ENCODE assay signal across 18 cellular contexts in genomic region chr19:748274-748598, GRCh38. TPM values are rescaled to one million over a fixed set of nuclear protein-coding genes. Genes with fewer than 3 reads are reported as not detected.
"Had no signal": no experiment of that assay in that cellular context is flagged by ENCODE, and none has a peak within 500 bp of the region (broad histone marks: within the 10 kb centered on the region; RNA-seq: fewer than 3 reads in every experiment).

No MANE protein-coding gene starts in this region.

- H3K4me3 ChIP-seq: psoas muscle, right lobe of liver, thoracic aorta had no signal

- H3K27me3 ChIP-seq: right lobe of liver had no signal

- DNase-seq: activated CD4-positive, alpha-beta T cell treated with anti-CD3 and anti-CD28 coated beads for 1 hour; activated CD4-positive, alpha-beta T cell treated with anti-CD3 and anti-CD28 coated beads, Interleukin-2, amount 50 U/mL, for 4 hours; activated naive CD4-positive, alpha-beta T cell treated with Interleukin-2 at 50 U/mL for 16 hours; activated naive CD8-positive, alpha-beta T cell treated with anti-CD3 and anti-CD28 coated beads, Interleukin-2, amount 50 U/mL, for 24 hours; aorta; erythroblast; left ventricle myocardium superior; psoas muscle; right lobe of liver; stimulated activated naive CD8-positive, alpha-beta T cell treated with anti-CD3 and anti-CD28 coated beads, Interleukin-15, amount 100 ng/mL, for 72 hours; T-helper 1 cell; T1000 had no signal

- H3K27ac ChIP-seq: psoas muscle, right lobe of liver, thoracic aorta had no signal

- H3K4me1 ChIP-seq: psoas muscle, right lobe of liver had no signal

- H3K36me3 ChIP-seq: right lobe of liver, thoracic aorta had no signal

RNA-seq across cellular contexts. Expression of gene MISP, which starts 2.7 kb away (rescaled TPM):
- total RNA-seq: dermis microvascular lymphatic vessel endothelial cell, left ventricle myocardium superior, neural crest cell had no signal

RNA-seq across cellular contexts. Expression of gene PRSS57, which starts 53.0 kb away (rescaled TPM):
- total RNA-seq: activated T-helper 17 cell treated with anti-CD3 and anti-CD28 coated beads, Interleukin-2, amount 50 U/mL, for 72 hours; aorta; dermis microvascular lymphatic vessel endothelial cell; kidney epithelial cell; left ventricle myocardium superior; neural crest cell; osteocyte; thoracic aorta had no signal
- polyA plus RNA-seq: aorta had no signal
